In the genomic region with DNA sequence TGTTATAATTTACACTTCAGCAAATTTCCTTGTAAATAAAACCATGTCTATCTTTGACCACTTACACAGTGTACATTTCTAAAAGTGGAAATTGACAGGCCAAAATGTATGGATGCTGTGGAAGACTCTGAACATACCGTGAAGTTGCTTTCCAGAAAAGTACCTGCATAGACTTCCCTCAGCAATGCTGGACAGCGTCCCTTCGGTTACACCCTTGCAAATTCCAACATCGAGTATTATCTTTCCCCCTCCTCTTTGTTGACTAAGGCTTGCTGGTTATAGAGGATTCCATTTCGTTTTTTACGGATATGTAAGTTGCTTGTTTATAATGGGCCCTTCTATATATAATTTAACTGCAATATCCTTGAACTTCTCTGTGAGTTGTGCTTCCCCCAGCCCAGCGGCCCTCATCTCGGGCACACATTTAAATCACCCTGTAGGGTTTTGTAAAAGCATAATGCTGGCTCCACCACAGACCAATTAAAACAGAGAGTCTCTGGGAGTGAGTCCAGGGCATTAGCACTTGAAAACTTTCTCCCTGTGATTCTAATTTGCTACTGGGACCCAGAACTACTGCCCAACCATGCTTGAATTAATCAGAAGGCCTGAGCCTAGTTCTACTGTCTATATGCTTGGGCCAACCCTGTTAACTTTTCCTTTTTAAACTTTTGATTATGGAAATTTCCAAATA, we compare ENCODE assay signal across 18 cellular contexts.
DNase-seq lines count a peak whose midpoint lies in the region; ATAC-seq and TF ChIP-seq lines count a peak whose summit lies in the region.
"Had no signal": no experiment of that assay in that cellular context is flagged by ENCODE, and none has a peak within 500 bp of the region (broad histone marks: within the 10 kb centered on the region; RNA-seq: fewer than 3 reads in every experiment).

No MANE protein-coding gene starts in this region.

- no peak for TF ChIP-seq CTCF in chondrocyte (IDR thresholded peaks at IDR 0.05)
- TF ChIP-seq CTCF in type B pancreatic cell (conservative IDR thresholded peaks at IDR 0.05) = no peak
- TF ChIP-seq CTCF in MCF 10A (IDR thresholded peaks at IDR 0.05; ENCODE audit: unreplicated experiment) = no peak

- intact Hi-C loops in MCF 10A (cut with micrococcal nuclease) = no loop called here

- H3K27ac Mint-ChIP-seq in chondrocyte (ENCODE audit: unreplicated experiment) (no peak overlapping the region), type B pancreatic cell (no peak overlapping the region), MCF 10A (ENCODE audit: low read depth, unreplicated experiment) (no peak overlapping the region)
- H3K27ac Mint-ChIP-seq: B cell, IgD-negative memory B cell had no signal

- no TSS peak for BruUV-seq in MCF 10A (replicated peaks; lab: Mats Ljungman, UMichigan)

- H3K4me1 Mint-ChIP-seq in chondrocyte (ENCODE audit: low read depth) (no peaks in the 10 kb centered on the region), type B pancreatic cell (ENCODE audit: unreplicated experiment) (no peaks in the 10 kb centered on the region), MCF 10A (ENCODE audit: insufficient read depth, unreplicated experiment) (no peaks in the 10 kb centered on the region)
- H3K4me1 Mint-ChIP-seq: B cell, IgD-negative memory B cell had no signal

- ATAC-seq in GM18909 (IDR thresholded peaks at IDR 0.05; ENCODE audit: poor library complexity, unreplicated experiment) = no peak
- ATAC-seq in GM19452 (IDR thresholded peaks at IDR 0.05; ENCODE audit: unreplicated experiment) = no peak
- ATAC-seq: Panc1 had no signal

- POLR2A ChIA-PET in MCF 10A (lab: Yijun Ruan, JAX) = no interaction called here

- CTCF ChIA-PET in MCF 10A (lab: Yijun Ruan, JAX) = no interaction called here

- H3K27me3 Mint-ChIP-seq in chondrocyte (ENCODE audit: low read depth) = peaks cover 8% of the 10 kb centered on the region
- peaks cover 20% of the 10 kb centered on the region for H3K27me3 Mint-ChIP-seq in type B pancreatic cell
- H3K27me3 Mint-ChIP-seq in MCF 10A (ENCODE audit: insufficient read depth, unreplicated experiment) = peaks cover 16% of the 10 kb centered on the region
- H3K27me3 Mint-ChIP-seq: B cell had no signal

- H3K4me3 Mint-ChIP-seq in chondrocyte (ENCODE audit: unreplicated experiment) = no peak overlapping the region
- H3K4me3 Mint-ChIP-seq in type B pancreatic cell = no peak overlapping the region
- H3K4me3 Mint-ChIP-seq in MCF 10A (ENCODE audit: unreplicated experiment) = no peak overlapping the region
- H3K4me3 Mint-ChIP-seq: B cell, IgD-negative memory B cell had no signal

- DNase-seq in Ammon's horn (ENCODE audit: low spot score) (peak; percentile 49), chondrocyte (ENCODE audit: low spot score) (peak; percentile 7), inferior parietal cortex (ENCODE audit: extremely low spot score) (peak; percentile 14), type B pancreatic cell (ENCODE audit: extremely low spot score, unreplicated experiment) (no peak), MCF 10A (ENCODE audit: unreplicated experiment) (no peak)
- DNase-seq: 8988T, DMS153, Kasumi-1, NCI-H1694 treated with DMSO at 0.1 percent for 48 hours, NCI-H2227 treated with DMSO at 0.1 percent for 48 hours, NCI-H526, SJCRH30 had no signal

- H3K36me3 Mint-ChIP-seq in chondrocyte (ENCODE audit: low read depth) (no peaks in the 10 kb centered on the region), type B pancreatic cell (no peaks in the 10 kb centered on the region), MCF 10A (ENCODE audit: insufficient read depth, unreplicated experiment) (no peaks in the 10 kb centered on the region)

- TF ChIP-seq EP300 in Ishikawa (IDR thresholded peaks at IDR 0.05; ENCODE audit: borderline replicate concordance) = no peak

- H3K9me3 Mint-ChIP-seq in chondrocyte (ENCODE audit: low read depth) (no peaks in the 10 kb centered on the region), type B pancreatic cell (no peaks in the 10 kb centered on the region), MCF 10A (ENCODE audit: unreplicated experiment) (peaks cover 3% of the 10 kb centered on the region)

- TF ChIP-seq RAD21 in Ishikawa (IDR thresholded peaks at IDR 0.05; ENCODE audit: low read depth) = no peak

TF ChIP-seq in Ishikawa, 13 proteins besides CTCF, POLR2A, EP300 and RAD21:
- no peak for TF ChIP-seq YY1 (IDR thresholded peaks at IDR 0.05; ENCODE audit: low read depth)
- TF ChIP-seq, protein P1, sequence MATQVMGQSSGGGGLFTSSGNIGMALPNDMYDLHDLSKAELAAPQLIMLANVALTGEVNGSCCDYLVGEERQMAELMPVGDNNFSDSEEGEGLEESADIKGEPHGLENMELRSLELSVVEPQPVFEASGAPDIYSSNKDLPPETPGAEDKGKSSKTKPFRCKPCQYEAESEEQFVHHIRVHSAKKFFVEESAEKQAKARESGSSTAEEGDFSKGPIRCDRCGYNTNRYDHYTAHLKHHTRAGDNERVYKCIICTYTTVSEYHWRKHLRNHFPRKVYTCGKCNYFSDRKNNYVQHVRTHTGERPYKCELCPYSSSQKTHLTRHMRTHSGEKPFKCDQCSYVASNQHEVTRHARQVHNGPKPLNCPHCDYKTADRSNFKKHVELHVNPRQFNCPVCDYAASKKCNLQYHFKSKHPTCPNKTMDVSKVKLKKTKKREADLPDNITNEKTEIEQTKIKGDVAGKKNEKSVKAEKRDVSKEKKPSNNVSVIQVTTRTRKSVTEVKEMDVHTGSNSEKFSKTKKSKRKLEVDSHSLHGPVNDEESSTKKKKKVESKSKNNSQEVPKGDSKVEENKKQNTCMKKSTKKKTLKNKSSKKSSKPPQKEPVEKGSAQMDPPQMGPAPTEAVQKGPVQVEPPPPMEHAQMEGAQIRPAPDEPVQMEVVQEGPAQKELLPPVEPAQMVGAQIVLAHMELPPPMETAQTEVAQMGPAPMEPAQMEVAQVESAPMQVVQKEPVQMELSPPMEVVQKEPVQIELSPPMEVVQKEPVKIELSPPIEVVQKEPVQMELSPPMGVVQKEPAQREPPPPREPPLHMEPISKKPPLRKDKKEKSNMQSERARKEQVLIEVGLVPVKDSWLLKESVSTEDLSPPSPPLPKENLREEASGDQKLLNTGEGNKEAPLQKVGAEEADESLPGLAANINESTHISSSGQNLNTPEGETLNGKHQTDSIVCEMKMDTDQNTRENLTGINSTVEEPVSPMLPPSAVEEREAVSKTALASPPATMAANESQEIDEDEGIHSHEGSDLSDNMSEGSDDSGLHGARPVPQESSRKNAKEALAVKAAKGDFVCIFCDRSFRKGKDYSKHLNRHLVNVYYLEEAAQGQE (IDR thresholded peaks at IDR 0.05; ENCODE audit: low read depth) = peak; percentile 59; the same call in 1 of the 2 replicates

Comparison
In these comparisons a context has a peak if more than half of its experiments do, and no peak if none do; other contexts are left out.
1. DNase-seq: peak in Ammon's horn (single experiment), chondrocyte (single experiment) and inferior parietal cortex (single experiment); none in type B pancreatic cell (single experiment) and MCF 10A (single experiment).